In genomic region chr1:76336951-76337371, GRCh38 we compare ENCODE assay signal across 10 cellular contexts.
A peak's percentile ranks its signal among the peaks of the same experiment; 100 is the strongest.
DNase-seq lines count a peak whose midpoint lies in the region; ATAC-seq and TF ChIP-seq lines count a peak whose summit lies in the region.
"Had no signal": no experiment of that assay in that cellular context is flagged by ENCODE, and none has a peak within 500 bp of the region (broad histone marks: within the 10 kb centered on the region; RNA-seq: fewer than 3 reads in every experiment).

No MANE protein-coding gene starts in this region.

- H3K4me1 Mint-ChIP-seq in effector memory CD8-positive, alpha-beta T cell (ENCODE audit: low read depth in 2 of 2): no peaks in the 10 kb centered on the region
- H3K4me1 Mint-ChIP-seq: T-helper 17 cell had no signal

- 17 to 34% (median 19%) methylated on average over 8 of the region's 8 CpGs for WGBS in psoas muscle, 3 donors

- no peaks in the 10 kb centered on the region for H3K27me3 Mint-ChIP-seq in effector memory CD8-positive, alpha-beta T cell

- ATAC-seq in psoas muscle (peak in 2 of 4 donors; percentile 19 to 54), GM18858 (IDR thresholded peaks at IDR 0.05; ENCODE audit: unreplicated experiment) (no peak), GM18498 (IDR thresholded peaks at IDR 0.05; ENCODE audit: unreplicated experiment) (no peak)
- no peak for ATAC-seq in effector memory CD8-positive, alpha-beta T cell (replicated peaks)
- ATAC-seq: T-helper 17 cell had no signal

- TF ChIP-seq CTCF in fibroblast of villous mesenchyme (IDR thresholded peaks at IDR 0.05; ENCODE audit: insufficient read depth, low read depth, low read length) (no peak), psoas muscle (IDR thresholded peaks at IDR 0.05) (no peak)

- H3K36me3 ChIP-seq in psoas muscle (ENCODE audit: insufficient read depth in 1 of 2, low read depth in 1 of 2): no peaks in the 10 kb centered on the region
- H3K36me3 ChIP-seq: stomach had no signal

- no peaks in the 10 kb centered on the region for H3K4me1 ChIP-seq in psoas muscle

- H3K9me3 Mint-ChIP-seq in effector memory CD8-positive, alpha-beta T cell: peaks cover 0 to 2% of the 10 kb centered on the region in 2 donors

- no peaks in the 10 kb centered on the region for H3K27me3 ChIP-seq in psoas muscle (ENCODE audit: insufficient read depth in 3 of 3, low read length in 2 of 3)
- H3K27me3 ChIP-seq: stomach had no signal

- H3K36me3 Mint-ChIP-seq in effector memory CD8-positive, alpha-beta T cell (ENCODE audit: insufficient read depth): no peaks in the 10 kb centered on the region

- no peaks in the 10 kb centered on the region for H3K9me3 ChIP-seq in psoas muscle

- H3K4me3 ChIP-seq in fibroblast of villous mesenchyme (ENCODE audit: low read depth, low read length) (no peak overlapping the region), psoas muscle (no peak overlapping the region)
- H3K4me3 ChIP-seq: stomach had no signal

- DNase-seq in ELF-1 (ENCODE audit: low read depth, low spot score) (peak; percentile 18), NCI-H510A treated with DMSO at 0.1 percent for 48 hours (lab: John Stamatoyannopoulos, UW) (peak; percentile 52), fibroblast of villous mesenchyme (ENCODE audit: low read depth) (peak; percentile 89), psoas muscle (peak; percentile 30 to 73), OCI-M2 (lab: John Stamatoyannopoulos, UW; ENCODE audit: unreplicated experiment) (no peak)
- no peak for DNase-seq in effector memory CD8-positive, alpha-beta T cell
- DNase-seq: stomach, T-helper 17 cell had no signal

- intact Hi-C loops in psoas muscle (cut with DNase I): loop anchor here in 1 of 2 donors (10.0 kb wide), 1 partner anchor 342 kb away; no protein-coding TSS in a partner anchor

- H3K4me3 Mint-ChIP-seq in effector memory CD8-positive, alpha-beta T cell: no peak overlapping the region
- H3K4me3 Mint-ChIP-seq: T-helper 17 cell had no signal

- no peak overlapping the region for H3K27ac ChIP-seq in psoas muscle
- H3K27ac ChIP-seq: stomach had no signal

- no peak overlapping the region for H3K27ac Mint-ChIP-seq in effector memory CD8-positive, alpha-beta T cell
- H3K27ac Mint-ChIP-seq: T-helper 17 cell had no signal

Comparison
In these comparisons a context has a peak if more than half of its experiments do, and no peak if none do; other contexts are left out.
1. DNase-seq: peak in ELF-1 (single experiment), NCI-H510A treated with DMSO at 0.1 percent for 48 hours (single experiment), fibroblast of villous mesenchyme (single experiment) and psoas muscle (2 of 2); none in OCI-M2 (single experiment) and effector memory CD8-positive, alpha-beta T cell (0 of 3).